Comparison of ENCODE assay signal across 19 cellular contexts in the genomic region with DNA sequence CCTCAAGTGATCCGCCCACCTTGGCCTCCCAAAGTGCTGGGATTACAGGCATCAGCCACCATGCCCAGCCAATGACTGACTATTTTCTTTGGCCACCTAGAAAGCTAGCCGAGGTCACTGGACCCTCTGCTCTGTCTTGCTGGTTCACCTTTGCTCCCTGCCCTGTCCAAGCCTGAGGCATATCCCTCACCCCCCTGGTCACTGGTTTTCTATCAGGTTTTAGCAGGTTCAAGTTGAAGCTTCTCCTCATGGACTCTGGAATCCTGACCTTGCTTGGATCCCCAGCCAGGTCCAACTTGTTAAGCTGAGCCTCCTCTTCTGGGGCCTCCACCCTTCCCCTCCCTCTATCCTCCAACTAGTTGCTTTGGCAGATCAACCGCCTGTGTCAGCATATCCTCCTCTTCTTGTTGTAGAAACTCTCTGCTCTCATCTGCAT.
"Had no signal": no experiment of that assay in that cellular context is flagged by ENCODE, and none has a peak within 500 bp of the region (broad histone marks: within the 10 kb centered on the region; RNA-seq: fewer than 3 reads in every experiment).

No MANE protein-coding gene starts in this region.

- H3K36me3 Mint-ChIP-seq: activated naive CD4-positive, alpha-beta T cell treated with anti-CD3 and anti-CD28 coated beads, Interleukin-2, amount 50 U/mL, for 24 hours had no signal

- H3K27me3 ChIP-seq: body of pancreas, esophagus squamous epithelium, foreskin keratinocyte, left lung, pancreas had no signal

- H3K27me3 Mint-ChIP-seq: activated CD4-positive, alpha-beta memory T cell treated with anti-CD3 and anti-CD28 coated beads for 36 hours; activated CD8-positive, alpha-beta memory T cell treated with anti-CD3 and anti-CD28 coated beads, Interleukin-2, amount 10 ng/mL, durations not matched to agents 7 days and 5 days; activated naive CD4-positive, alpha-beta T cell treated with anti-CD3 and anti-CD28 coated beads, Interleukin-2, amount 50 U/mL, for 24 hours; activated T-cell treated with anti-CD3 and anti-CD28 coated beads, Interleukin-2, amount 50 U/mL, for 24 hours; naive thymus-derived CD8-positive, alpha-beta T cell had no signal

- H3K27ac Mint-ChIP-seq: activated CD4-positive, alpha-beta memory T cell treated with anti-CD3 and anti-CD28 coated beads for 36 hours; activated CD8-positive, alpha-beta memory T cell treated with anti-CD3 and anti-CD28 coated beads, Interleukin-2, amount 10 ng/mL, durations not matched to agents 7 days and 5 days; activated naive CD4-positive, alpha-beta T cell treated with anti-CD3 and anti-CD28 coated beads, Interleukin-2, amount 50 U/mL, for 24 hours; activated T-cell treated with anti-CD3 and anti-CD28 coated beads, Interleukin-2, amount 50 U/mL, for 24 hours had no signal

- H3K36me3 ChIP-seq: esophagus squamous epithelium, left lung, pancreas, WERI-Rb-1 had no signal

- FAIRE-seq: endothelial cell of umbilical vein, pancreas, urothelium cell line had no signal

- H3K4me3 Mint-ChIP-seq: activated CD4-positive, alpha-beta memory T cell treated with anti-CD3 and anti-CD28 coated beads for 36 hours; activated CD8-positive, alpha-beta memory T cell treated with anti-CD3 and anti-CD28 coated beads, Interleukin-2, amount 10 ng/mL, durations not matched to agents 7 days and 5 days; activated naive CD4-positive, alpha-beta T cell treated with anti-CD3 and anti-CD28 coated beads, Interleukin-2, amount 50 U/mL, for 24 hours; activated T-cell treated with anti-CD3 and anti-CD28 coated beads, Interleukin-2, amount 50 U/mL, for 24 hours; naive thymus-derived CD8-positive, alpha-beta T cell had no signal

- H3K27ac ChIP-seq: body of pancreas, foreskin keratinocyte, left lung, pancreas, WERI-Rb-1 had no signal

- H3K9me3 ChIP-seq: body of pancreas, esophagus squamous epithelium, left lung, pancreas had no signal

- H3K9me3 Mint-ChIP-seq: activated CD4-positive, alpha-beta memory T cell treated with anti-CD3 and anti-CD28 coated beads for 36 hours; activated naive CD4-positive, alpha-beta T cell treated with anti-CD3 and anti-CD28 coated beads, Interleukin-2, amount 50 U/mL, for 24 hours; activated T-cell treated with anti-CD3 and anti-CD28 coated beads, Interleukin-2, amount 50 U/mL, for 24 hours; naive thymus-derived CD8-positive, alpha-beta T cell had no signal

- ATAC-seq: activated CD8-positive, alpha-beta memory T cell treated with anti-CD3 and anti-CD28 coated beads, Interleukin-2, amount 10 ng/mL, durations not matched to agents 7 days and 5 days; body of pancreas; foreskin keratinocyte; left lung; naive thymus-derived CD8-positive, alpha-beta T cell; pancreas had no signal

- H3K4me3 ChIP-seq: body of pancreas, esophagus squamous epithelium, left lung, pancreas had no signal

- DNase-seq: activated CD4-positive, alpha-beta memory T cell treated with anti-CD3 and anti-CD28 coated beads for 36 hours; activated CD8-positive, alpha-beta memory T cell treated with anti-CD3 and anti-CD28 coated beads, Interleukin-2, amount 10 ng/mL, durations not matched to agents 7 days and 5 days; activated T-cell treated with anti-CD3 and anti-CD28 coated beads, Interleukin-2, amount 50 U/mL, for 24 hours; amygdala; body of pancreas; cortex of kidney; effector CD8-positive, alpha-beta T cell; esophagus squamous epithelium; foreskin keratinocyte; left lung; naive thymus-derived CD8-positive, alpha-beta T cell; pancreas; stimulated activated CD4-positive, alpha-beta T cell treated with anti-CD3 and anti-CD28 coated beads, Interleukin-12 subunit alpha, Interleukin-12 subunit beta, amount 100 ng/mL, for 4 hours; stimulated activated CD4-positive, alpha-beta T cell treated with anti-CD3 and anti-CD28 coated beads, Interleukin-2, amount 100 ng/mL, for 24 hours; T-helper 1 cell; WERI-Rb-1 had no signal
